17 cellular contexts compared by ENCODE assay signal in the genomic region with DNA sequence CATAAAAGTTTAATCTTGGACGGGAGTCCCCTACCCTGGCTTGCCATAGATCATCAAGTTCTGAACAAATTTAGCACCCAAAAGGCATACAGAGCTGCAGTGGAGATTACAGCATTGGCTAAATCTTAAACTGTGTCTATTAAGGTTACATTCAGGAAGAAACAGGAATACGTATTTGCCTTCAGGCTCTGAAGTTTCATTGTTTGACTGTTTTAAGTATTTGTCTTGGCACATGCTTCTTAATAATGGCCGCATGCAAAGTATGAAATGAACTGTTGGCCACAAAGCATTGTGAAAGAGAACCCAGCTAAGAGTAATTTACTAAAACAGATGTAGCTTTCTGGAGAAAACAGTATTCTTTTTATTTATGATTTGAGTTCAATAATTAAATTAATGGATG.
DNase-seq lines count a peak whose midpoint lies in the region; ATAC-seq and TF ChIP-seq lines count a peak whose summit lies in the region.
"Had no signal": no experiment of that assay in that cellular context is flagged by ENCODE, and none has a peak within 500 bp of the region (broad histone marks: within the 10 kb centered on the region; RNA-seq: fewer than 3 reads in every experiment).

No MANE protein-coding gene starts in this region.

- H3K27me3 Mint-ChIP-seq in type B pancreatic cell = peaks cover 3% of the 10 kb centered on the region

- H3K4me3 ChIP-seq in uterus = no peak overlapping the region
- H3K4me3 ChIP-seq: colonic mucosa had no signal

- ATAC-seq in esophagus mucosa = peak; percentile 18

- H3K4me1 Mint-ChIP-seq in type B pancreatic cell (ENCODE audit: unreplicated experiment) = peaks cover 15% of the 10 kb centered on the region

- intact Hi-C loops in uterus (cut with DNase I; ENCODE audit: low total_unique reads) = no loop called here

- H3K4me3 Mint-ChIP-seq in type B pancreatic cell = no peak overlapping the region

- no peaks in the 10 kb centered on the region for H3K36me3 ChIP-seq in uterus
- H3K36me3 ChIP-seq: colonic mucosa had no signal

- no peak for TF ChIP-seq CTCF in type B pancreatic cell (conservative IDR thresholded peaks at IDR 0.05)
- TF ChIP-seq CTCF in uterus (IDR thresholded peaks at IDR 0.05) = no peak

- no peaks in the 10 kb centered on the region for H3K9me3 Mint-ChIP-seq in type B pancreatic cell

- H3K27me3 ChIP-seq in uterus = no peaks in the 10 kb centered on the region
- H3K27me3 ChIP-seq: colonic mucosa had no signal

- no peaks in the 10 kb centered on the region for H3K9me3 ChIP-seq in uterus
- H3K9me3 ChIP-seq: colonic mucosa had no signal

- peak overlapping the region; percentile 50 for H3K27ac Mint-ChIP-seq in type B pancreatic cell

- TF ChIP-seq POLR2A in uterus (IDR thresholded peaks at IDR 0.05) = no peak

- H3K4me1 ChIP-seq in uterus = no peaks in the 10 kb centered on the region
- H3K4me1 ChIP-seq: colonic mucosa, parathyroid adenoma had no signal

- no peak overlapping the region for H3K27ac ChIP-seq in uterus
- H3K27ac ChIP-seq: 22Rv1, colonic mucosa, parathyroid adenoma had no signal

- peak; percentile 40 for DNase-seq in NCI-H510A treated with DMSO at 0.1 percent for 48 hours (lab: John Stamatoyannopoulos, UW)
- DNase-seq in NCI-H510A (lab: John Stamatoyannopoulos, UW) = no peak
- DNase-seq in RPMI7951 (ENCODE audit: low read depth) = peak; percentile 24
- no peak for DNase-seq in type B pancreatic cell (ENCODE audit: extremely low spot score, unreplicated experiment)
- DNase-seq in uterus = no peak
- DNase-seq in DMS114 treated with DMSO at 0.1 percent for 48 hours (lab: John Stamatoyannopoulos, UW; ENCODE audit: unreplicated experiment) = no peak
- no peak for DNase-seq in GF-D8 (lab: John Stamatoyannopoulos, UW)
- DNase-seq: activated CD4-positive, alpha-beta T cell treated with anti-CD3 and anti-CD28 coated beads, Interleukin-2, amount 50 U/mL, for 4 hours; activated T-cell treated with anti-CD3 and anti-CD28 coated beads, Interleukin-2, amount 50 U/mL, for 48 hours; colonic mucosa; erythroblast; hippocampal formation; MV-4-11; NCI-H2171 treated with DMSO at 0.1 percent for 48 hours had no signal

- no peaks in the 10 kb centered on the region for H3K36me3 Mint-ChIP-seq in type B pancreatic cell

Comparison
In these comparisons a context has a peak if more than half of its experiments do, and no peak if none do; other contexts are left out.
1. DNase-seq: peak in NCI-H510A treated with DMSO at 0.1 percent for 48 hours (single experiment) and RPMI7951 (single experiment); none in NCI-H510A (single experiment), type B pancreatic cell (single experiment), uterus (0 of 2), DMS114 treated with DMSO at 0.1 percent for 48 hours (single experiment) and GF-D8 (single experiment).